ENCODE assay signal across 15 cellular contexts in genomic region chr22:40967120-40967760, GRCh38.
"Had no signal": no experiment of that assay in that cellular context is flagged by ENCODE, and none has a peak within 500 bp of the region (broad histone marks: within the 10 kb centered on the region; RNA-seq: fewer than 3 reads in every experiment).

No MANE protein-coding gene starts in this region.

- H3K4me3 ChIP-seq: cardiac muscle cell, lung, mucosa of descending colon, SK-N-MC, thyroid gland, uterus had no signal

- H3K4me3 Mint-ChIP-seq: activated CD8-positive, alpha-beta memory T cell treated with anti-CD3 and anti-CD28 coated beads, Interleukin-2, amount 10 ng/mL, durations not matched to agents 7 days and 5 days; activated T-cell treated with anti-CD3 and anti-CD28 coated beads, Interleukin-2, amount 50 U/mL, for 4 hours; nephron; T-cell had no signal

- H3K27me3 ChIP-seq: cardiac muscle cell, thyroid gland, uterus had no signal

- H3K36me3 ChIP-seq: uterus had no signal

- H3K4me1 ChIP-seq: thyroid gland, uterus had no signal

- H3K27ac ChIP-seq: cardiac muscle cell, SK-N-MC, thyroid gland, uterus had no signal

- H3K9me3 ChIP-seq: mucosa of descending colon, thyroid gland, uterus had no signal

- H3K4me1 Mint-ChIP-seq: nephron had no signal

- DNase-seq: activated CD4-positive, alpha-beta T cell treated with anti-CD3 and anti-CD28 coated beads, Interleukin-2, amount 50 U/mL, for 48 hours; activated CD8-positive, alpha-beta memory T cell treated with anti-CD3 and anti-CD28 coated beads, Interleukin-2, amount 10 ng/mL, durations not matched to agents 7 days and 5 days; activated gamma-delta T cell treated with Interleukin-2 at 50 U/mL for 16 hours; activated T-cell treated with anti-CD3 and anti-CD28 coated beads, Interleukin-2, amount 50 U/mL, for 4 hours; hypothalamus; stimulated activated CD4-positive, alpha-beta T cell treated with anti-CD3 and anti-CD28 coated beads, Interleukin-15, amount 100 ng/mL, for 24 hours; stimulated activated CD4-positive, alpha-beta T cell treated with anti-CD3 and anti-CD28 coated beads, Interleukin-4, amount 100 ng/mL, for 4 hours; T-cell; thyroid gland; uterus had no signal

- H3K27ac Mint-ChIP-seq: activated CD8-positive, alpha-beta memory T cell treated with anti-CD3 and anti-CD28 coated beads, Interleukin-2, amount 10 ng/mL, durations not matched to agents 7 days and 5 days; nephron; T-cell had no signal

- H3K9me3 Mint-ChIP-seq: activated T-cell treated with anti-CD3 and anti-CD28 coated beads, Interleukin-2, amount 50 U/mL, for 4 hours; nephron; T-cell had no signal

- H3K27me3 Mint-ChIP-seq: activated CD8-positive, alpha-beta memory T cell treated with anti-CD3 and anti-CD28 coated beads, Interleukin-2, amount 10 ng/mL, durations not matched to agents 7 days and 5 days; T-cell had no signal

- ATAC-seq: activated CD8-positive, alpha-beta memory T cell treated with anti-CD3 and anti-CD28 coated beads, Interleukin-2, amount 10 ng/mL, durations not matched to agents 7 days and 5 days; activated T-cell treated with anti-CD3 and anti-CD28 coated beads, Interleukin-2, amount 50 U/mL, for 4 hours; T-cell had no signal
